Comparison of ENCODE assay signal across 1 cellular context in the genomic region with DNA sequence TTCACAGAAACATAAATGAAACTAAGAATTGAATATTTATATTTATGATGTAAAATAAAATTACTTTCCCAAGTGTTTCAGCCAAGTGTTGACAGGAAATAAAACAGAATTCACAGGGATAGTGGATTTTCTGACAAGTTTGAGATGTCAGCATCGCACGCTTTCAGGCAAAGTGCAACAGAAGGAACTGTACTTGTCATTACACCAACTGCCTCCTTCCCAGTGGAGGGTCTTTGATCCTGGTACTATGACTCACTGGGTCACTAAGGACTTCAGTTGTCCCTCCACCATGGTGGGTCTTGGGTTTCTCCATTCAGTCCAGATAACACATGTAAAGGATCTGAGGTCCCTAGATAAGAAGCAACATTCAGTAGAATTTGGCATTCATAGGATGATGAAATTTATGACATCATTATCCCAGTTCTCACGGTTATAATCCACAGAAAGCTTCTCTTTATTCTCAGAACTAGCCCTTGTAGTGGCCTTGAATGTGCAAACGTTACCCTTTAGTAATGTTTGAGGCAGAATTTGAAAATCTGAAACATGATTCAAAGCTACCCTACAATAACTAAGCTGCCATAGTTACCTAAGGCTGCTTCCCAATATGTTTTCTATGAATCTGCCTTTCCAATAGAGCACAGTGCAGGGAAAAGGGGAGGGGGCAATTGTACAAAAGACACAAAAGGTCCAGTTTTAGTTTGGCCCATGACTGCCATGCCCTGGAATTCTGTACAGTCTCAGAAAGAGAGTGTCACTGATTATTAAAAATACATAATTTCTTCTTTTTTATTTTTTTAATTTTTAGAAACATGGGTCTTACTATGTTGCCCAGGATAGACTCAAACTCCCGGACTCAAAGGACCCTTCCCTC.
TF ChIP-seq lines count a peak whose summit lies in the region.

No MANE protein-coding gene starts in this region.

TF ChIP-seq in K562, 482 proteins besides CTCF, POLR2A, EP300 and RAD21 (continued from another document and continues in another):
- TF ChIP-seq, protein P1, sequence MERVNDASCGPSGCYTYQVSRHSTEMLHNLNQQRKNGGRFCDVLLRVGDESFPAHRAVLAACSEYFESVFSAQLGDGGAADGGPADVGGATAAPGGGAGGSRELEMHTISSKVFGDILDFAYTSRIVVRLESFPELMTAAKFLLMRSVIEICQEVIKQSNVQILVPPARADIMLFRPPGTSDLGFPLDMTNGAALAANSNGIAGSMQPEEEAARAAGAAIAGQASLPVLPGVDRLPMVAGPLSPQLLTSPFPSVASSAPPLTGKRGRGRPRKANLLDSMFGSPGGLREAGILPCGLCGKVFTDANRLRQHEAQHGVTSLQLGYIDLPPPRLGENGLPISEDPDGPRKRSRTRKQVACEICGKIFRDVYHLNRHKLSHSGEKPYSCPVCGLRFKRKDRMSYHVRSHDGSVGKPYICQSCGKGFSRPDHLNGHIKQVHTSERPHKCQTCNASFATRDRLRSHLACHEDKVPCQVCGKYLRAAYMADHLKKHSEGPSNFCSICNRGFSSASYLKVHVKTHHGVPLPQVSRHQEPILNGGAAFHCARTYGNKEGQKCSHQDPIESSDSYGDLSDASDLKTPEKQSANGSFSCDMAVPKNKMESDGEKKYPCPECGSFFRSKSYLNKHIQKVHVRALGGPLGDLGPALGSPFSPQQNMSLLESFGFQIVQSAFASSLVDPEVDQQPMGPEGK (CRISPR knock-in tag; IDR thresholded peaks at IDR 0.05; ENCODE audit: borderline replicate concordance): no peak
- TF ChIP-seq SMAD2 (IDR thresholded peaks at IDR 0.05; ENCODE audit: low read depth, low read length) (no peak), FOXJ2 (tag; IDR thresholded peaks at IDR 0.05) (no peak), ZNF644 (tag; IDR thresholded peaks at IDR 0.05; ENCODE audit: low read depth) (peak; percentile 76), HDAC6 (IDR thresholded peaks at IDR 0.05; ENCODE audit: low read depth, low read length) (no peak; the same call in 1 of the 2 replicates), CEBPG (CRISPR knock-in tag; IDR thresholded peaks at IDR 0.05) (peak; percentile 93), CEBPG (tag; conservative IDR thresholded peaks at IDR 0.05 in 1 of 2, IDR thresholded peaks at IDR 0.05 in 1 of 2) (peak; percentile 94 to 99), ZNF165 (CRISPR knock-in tag; IDR thresholded peaks at IDR 0.05; ENCODE audit: borderline replicate concordance) (no peak), MYNN (IDR thresholded peaks at IDR 0.05) (peak; percentile 87), MYNN (CRISPR knock-in tag; IDR thresholded peaks at IDR 0.05) (no peak), PPARD (CRISPR knock-in tag; IDR thresholded peaks at IDR 0.05) (no peak), ZNF75A (CRISPR knock-in tag; IDR thresholded peaks at IDR 0.05) (no peak), MTF1 (CRISPR knock-in tag; IDR thresholded peaks at IDR 0.05; ENCODE audit: borderline replicate concordance) (no peak), SP1 (CRISPR knock-in tag; IDR thresholded peaks at IDR 0.05) (peak; percentile 71), ZEB2 (IDR thresholded peaks at IDR 0.05) (peak; percentile 82), JUND (IDR thresholded peaks at IDR 0.05; ENCODE audit: borderline replicate concordance, low read depth, low read length) (peak; percentile 99), JUND (tag; IDR thresholded peaks at IDR 0.05; ENCODE audit: borderline replicate concordance, low read depth, low read length) (peak; percentile 99), ZNF584 (CRISPR knock-in tag; IDR thresholded peaks at IDR 0.05; ENCODE audit: low read depth) (peak; percentile 78; the same call in 1 of the 2 replicates), ARID3A (IDR thresholded peaks at IDR 0.05; ENCODE audit: borderline replicate concordance, low read depth, low read length) (peak; percentile 100), SMARCB1 (IDR thresholded peaks at IDR 0.05; ENCODE audit: insufficient read length, low read depth) (no peak), MAFF (IDR thresholded peaks at IDR 0.05; ENCODE audit: low read length) (no peak), MAFG (tag; conservative IDR thresholded peaks at IDR 0.05) (no peak; the same call in 1 of the 2 replicates), ZNF140 (CRISPR knock-in tag; IDR thresholded peaks at IDR 0.05) (no peak), ZNF217 (CRISPR knock-in tag; IDR thresholded peaks at IDR 0.05) (no peak), CTBP1 (IDR thresholded peaks at IDR 0.05; ENCODE audit: borderline replicate concordance) (peak; percentile 89), THRAP3 (IDR thresholded peaks at IDR 0.05; ENCODE audit: borderline replicate concordance) (no peak), RFX7 (CRISPR knock-in tag; IDR thresholded peaks at IDR 0.05) (no peak), SLC30A9 (CRISPR knock-in tag; IDR thresholded peaks at IDR 0.05) (no peak), ZNF311 (CRISPR knock-in tag; IDR thresholded peaks at IDR 0.05) (no peak; the same call in 1 of the 2 replicates), PHTF2 (CRISPR knock-in tag; IDR thresholded peaks at IDR 0.05) (no peak), HNRNPUL1 (IDR thresholded peaks at IDR 0.05; ENCODE audit: low read length) (no peak), BDP1 (IDR thresholded peaks at IDR 0.05; ENCODE audit: insufficient read depth, insufficient read length) (no peak), ZNF785 (CRISPR knock-in tag; IDR thresholded peaks at IDR 0.05) (no peak), TBP (optimal IDR thresholded peaks at IDR 0.05; ENCODE audit: low read depth, low read length) (peak; percentile 70), ZC3H8 (IDR thresholded peaks at IDR 0.05) (no peak), ETS1 (conservative IDR thresholded peaks at IDR 0.05; ENCODE audit: control insufficient read depth, low read depth, low read length) (no peak), HNRNPL (IDR thresholded peaks at IDR 0.05; ENCODE audit: low read depth, low read length) (no peak), CC2D1A (IDR thresholded peaks at IDR 0.05) (peak; percentile 94; the same call in 1 of the 2 replicates), NFIC (IDR thresholded peaks at IDR 0.05) (peak; percentile 86), PCBP1 (IDR thresholded peaks at IDR 0.05; ENCODE audit: low read depth, low read length, poor library complexity, severe bottlenecking) (no peak), CBX5 (IDR thresholded peaks at IDR 0.05; ENCODE audit: borderline replicate concordance, low read depth) (no peak), GATA2 (CRISPR knock-in tag; IDR thresholded peaks at IDR 0.05) (peak; percentile 88), EHMT2 (IDR thresholded peaks at IDR 0.05) (peak; percentile 98), TCF3 (CRISPR knock-in tag; IDR thresholded peaks at IDR 0.05) (peak; percentile 98), RAD51 (IDR thresholded peaks at IDR 0.05; ENCODE audit: borderline replicate concordance, low read depth) (peak; percentile 11; the same call in 1 of the 2 replicates), SIN3A (IDR thresholded peaks at IDR 0.05; ENCODE audit: borderline replicate concordance in 2 of 2, control insufficient read depth in 1 of 2, low read depth in 2 of 2, low read length in 2 of 2) (no peak), FIP1L1 (IDR thresholded peaks at IDR 0.05; ENCODE audit: low read depth, low read length, poor library complexity, severe bottlenecking) (no peak)
- TF ChIP-seq, protein P2, sequence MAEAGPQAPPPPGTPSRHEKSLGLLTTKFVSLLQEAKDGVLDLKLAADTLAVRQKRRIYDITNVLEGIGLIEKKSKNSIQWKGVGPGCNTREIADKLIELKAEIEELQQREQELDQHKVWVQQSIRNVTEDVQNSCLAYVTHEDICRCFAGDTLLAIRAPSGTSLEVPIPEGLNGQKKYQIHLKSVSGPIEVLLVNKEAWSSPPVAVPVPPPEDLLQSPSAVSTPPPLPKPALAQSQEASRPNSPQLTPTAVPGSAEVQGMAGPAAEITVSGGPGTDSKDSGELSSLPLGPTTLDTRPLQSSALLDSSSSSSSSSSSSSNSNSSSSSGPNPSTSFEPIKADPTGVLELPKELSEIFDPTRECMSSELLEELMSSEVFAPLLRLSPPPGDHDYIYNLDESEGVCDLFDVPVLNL (CRISPR knock-in tag; IDR thresholded peaks at IDR 0.05; ENCODE audit: low read depth): no peak
- TF ChIP-seq, protein P3, sequence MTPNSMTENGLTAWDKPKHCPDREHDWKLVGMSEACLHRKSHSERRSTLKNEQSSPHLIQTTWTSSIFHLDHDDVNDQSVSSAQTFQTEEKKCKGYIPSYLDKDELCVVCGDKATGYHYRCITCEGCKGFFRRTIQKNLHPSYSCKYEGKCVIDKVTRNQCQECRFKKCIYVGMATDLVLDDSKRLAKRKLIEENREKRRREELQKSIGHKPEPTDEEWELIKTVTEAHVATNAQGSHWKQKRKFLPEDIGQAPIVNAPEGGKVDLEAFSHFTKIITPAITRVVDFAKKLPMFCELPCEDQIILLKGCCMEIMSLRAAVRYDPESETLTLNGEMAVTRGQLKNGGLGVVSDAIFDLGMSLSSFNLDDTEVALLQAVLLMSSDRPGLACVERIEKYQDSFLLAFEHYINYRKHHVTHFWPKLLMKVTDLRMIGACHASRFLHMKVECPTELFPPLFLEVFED (CRISPR knock-in tag; conservative IDR thresholded peaks at IDR 0.05): no peak
- TF ChIP-seq, protein P4, sequence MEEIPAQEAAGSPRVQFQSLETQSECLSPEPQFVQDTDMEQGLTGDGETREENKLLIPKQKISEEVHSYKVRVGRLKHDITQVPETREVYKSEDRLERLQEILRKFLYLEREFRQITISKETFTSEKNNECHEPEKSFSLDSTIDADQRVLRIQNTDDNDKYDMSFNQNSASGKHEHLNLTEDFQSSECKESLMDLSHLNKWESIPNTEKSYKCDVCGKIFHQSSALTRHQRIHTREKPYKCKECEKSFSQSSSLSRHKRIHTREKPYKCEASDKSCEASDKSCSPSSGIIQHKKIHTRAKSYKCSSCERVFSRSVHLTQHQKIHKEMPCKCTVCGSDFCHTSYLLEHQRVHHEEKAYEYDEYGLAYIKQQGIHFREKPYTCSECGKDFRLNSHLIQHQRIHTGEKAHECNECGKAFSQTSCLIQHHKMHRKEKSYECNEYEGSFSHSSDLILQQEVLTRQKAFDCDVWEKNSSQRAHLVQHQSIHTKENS (CRISPR knock-in tag; IDR thresholded peaks at IDR 0.05): no peak
- TF ChIP-seq, protein P5, sequence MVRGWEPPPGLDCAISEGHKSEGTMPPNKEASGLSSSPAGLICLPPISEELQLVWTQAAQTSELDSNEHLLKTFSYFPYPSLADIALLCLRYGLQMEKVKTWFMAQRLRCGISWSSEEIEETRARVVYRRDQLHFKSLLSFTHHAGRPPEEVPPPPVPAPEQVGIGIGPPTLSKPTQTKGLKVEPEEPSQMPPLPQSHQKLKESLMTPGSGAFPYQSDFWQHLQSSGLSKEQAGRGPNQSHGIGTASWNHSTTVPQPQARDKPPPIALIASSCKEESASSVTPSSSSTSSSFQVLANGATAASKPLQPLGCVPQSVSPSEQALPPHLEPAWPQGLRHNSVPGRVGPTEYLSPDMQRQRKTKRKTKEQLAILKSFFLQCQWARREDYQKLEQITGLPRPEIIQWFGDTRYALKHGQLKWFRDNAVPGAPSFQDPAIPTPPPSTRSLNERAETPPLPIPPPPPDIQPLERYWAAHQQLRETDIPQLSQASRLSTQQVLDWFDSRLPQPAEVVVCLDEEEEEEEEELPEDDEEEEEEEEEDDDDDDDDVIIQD (CRISPR knock-in tag; IDR thresholded peaks at IDR 0.05): no peak
- TF ChIP-seq, protein P6, sequence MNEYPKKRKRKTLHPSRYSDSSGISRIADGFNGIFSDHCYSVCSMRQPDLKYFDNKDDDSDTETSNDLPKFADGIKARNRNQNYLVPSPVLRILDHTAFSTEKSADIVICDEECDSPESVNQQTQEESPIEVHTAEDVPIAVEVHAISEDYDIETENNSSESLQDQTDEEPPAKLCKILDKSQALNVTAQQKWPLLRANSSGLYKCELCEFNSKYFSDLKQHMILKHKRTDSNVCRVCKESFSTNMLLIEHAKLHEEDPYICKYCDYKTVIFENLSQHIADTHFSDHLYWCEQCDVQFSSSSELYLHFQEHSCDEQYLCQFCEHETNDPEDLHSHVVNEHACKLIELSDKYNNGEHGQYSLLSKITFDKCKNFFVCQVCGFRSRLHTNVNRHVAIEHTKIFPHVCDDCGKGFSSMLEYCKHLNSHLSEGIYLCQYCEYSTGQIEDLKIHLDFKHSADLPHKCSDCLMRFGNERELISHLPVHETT (CRISPR knock-in tag; conservative IDR thresholded peaks at IDR 0.05 in 1 of 2, IDR thresholded peaks at IDR 0.05 in 1 of 2): no peak
- TF ChIP-seq, protein P7, sequence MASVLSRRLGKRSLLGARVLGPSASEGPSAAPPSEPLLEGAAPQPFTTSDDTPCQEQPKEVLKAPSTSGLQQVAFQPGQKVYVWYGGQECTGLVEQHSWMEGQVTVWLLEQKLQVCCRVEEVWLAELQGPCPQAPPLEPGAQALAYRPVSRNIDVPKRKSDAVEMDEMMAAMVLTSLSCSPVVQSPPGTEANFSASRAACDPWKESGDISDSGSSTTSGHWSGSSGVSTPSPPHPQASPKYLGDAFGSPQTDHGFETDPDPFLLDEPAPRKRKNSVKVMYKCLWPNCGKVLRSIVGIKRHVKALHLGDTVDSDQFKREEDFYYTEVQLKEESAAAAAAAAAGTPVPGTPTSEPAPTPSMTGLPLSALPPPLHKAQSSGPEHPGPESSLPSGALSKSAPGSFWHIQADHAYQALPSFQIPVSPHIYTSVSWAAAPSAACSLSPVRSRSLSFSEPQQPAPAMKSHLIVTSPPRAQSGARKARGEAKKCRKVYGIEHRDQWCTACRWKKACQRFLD (CRISPR knock-in tag; IDR thresholded peaks at IDR 0.05): peak; percentile 93
